29 cellular contexts compared by ENCODE assay signal in the genomic region with DNA sequence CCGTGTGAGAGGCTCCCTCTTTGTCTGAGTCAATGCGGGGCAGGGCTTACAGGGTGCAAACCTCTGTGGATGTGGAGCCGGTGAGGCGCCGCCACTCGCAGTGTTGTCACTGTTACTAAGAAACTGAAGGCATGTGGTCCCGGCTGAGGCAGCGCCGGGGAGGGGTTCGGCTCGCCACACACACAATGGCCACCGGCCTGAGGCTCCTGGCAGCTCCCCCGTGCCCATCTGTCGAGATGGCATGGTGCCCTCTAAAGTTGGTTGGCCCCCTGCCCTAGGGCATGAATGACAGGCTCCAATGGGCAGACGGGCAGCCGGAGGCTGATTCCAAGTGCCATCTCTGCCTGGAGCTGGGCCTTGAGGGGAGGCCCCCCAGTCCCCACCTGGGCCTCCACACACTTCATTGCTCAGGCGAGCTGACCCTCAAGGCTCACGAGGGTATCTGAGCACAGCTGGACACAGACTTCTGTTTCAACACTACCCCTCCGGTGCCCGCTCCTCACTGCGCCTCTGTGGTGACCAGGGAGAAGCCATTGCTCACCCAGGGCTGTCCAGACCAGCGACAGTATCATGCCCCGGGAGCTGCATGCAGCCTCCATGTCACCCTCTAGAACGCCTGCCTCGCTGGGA.
DNase-seq lines count a peak whose midpoint lies in the region; ATAC-seq, FAIRE-seq and TF ChIP-seq lines count a peak whose summit lies in the region.
"Had no signal": no experiment of that assay in that cellular context is flagged by ENCODE, and none has a peak within 500 bp of the region (broad histone marks: within the 10 kb centered on the region; RNA-seq: fewer than 3 reads in every experiment).

No MANE protein-coding gene starts in this region.

- FAIRE-seq in kidney (lab: Jason Lieb, UNC), result no peak
- FAIRE-seq: GM18507 had no signal

- no peaks in the 10 kb centered on the region for H3K27me3 ChIP-seq in psoas muscle (ENCODE audit: insufficient read depth in 3 of 3, low read length in 2 of 3)
- H3K27me3 ChIP-seq: right lobe of liver, testis, uterus had no signal

- H3K9me3 ChIP-seq in kidney (ENCODE audit: control insufficient read depth in 1 of 2, low read length in 2 of 2) (no peaks in the 10 kb centered on the region), psoas muscle (no peaks in the 10 kb centered on the region)
- H3K9me3 ChIP-seq: right lobe of liver, testis, uterus had no signal

- no peaks in the 10 kb centered on the region for H3K36me3 ChIP-seq in kidney (ENCODE audit: control insufficient read depth in 1 of 2, insufficient read depth in 2 of 2, low read length in 2 of 2)
- no peaks in the 10 kb centered on the region for H3K36me3 ChIP-seq in psoas muscle (ENCODE audit: insufficient read depth in 1 of 2, low read depth in 1 of 2)
- H3K36me3 ChIP-seq: right lobe of liver, uterus had no signal

- intact Hi-C loops in kidney (cut with DNase I), result no loop called here
- intact Hi-C loops in psoas muscle (cut with DNase I), result no loop called here

- ATAC-seq in psoas muscle (peak; percentile 89 to 94 (median 92)), GM18873 (IDR thresholded peaks at IDR 0.05; ENCODE audit: low FRiP score, unreplicated experiment) (no peak), HG02623 (IDR thresholded peaks at IDR 0.05; ENCODE audit: unreplicated experiment) (no peak)
- ATAC-seq: activated naive CD8-positive, alpha-beta T cell treated with anti-CD3 and anti-CD28 coated beads, Interleukin-2, amount 50 U/mL, for 24 hours; HCT116; Panc1; right lobe of liver had no signal

- H3K4me1 ChIP-seq in kidney (ENCODE audit: control insufficient read depth in 1 of 2, insufficient read depth in 1 of 2, low read depth in 1 of 2, low read length in 2 of 2) (no peaks in the 10 kb centered on the region), psoas muscle (peaks cover 14% of the 10 kb centered on the region)
- H3K4me1 ChIP-seq: parathyroid adenoma, right lobe of liver, testis, uterus had no signal

- H3K27ac ChIP-seq in kidney (ENCODE audit: low read depth in 2 of 2, low read length in 2 of 2) (no peak overlapping the region), psoas muscle (peak overlapping the region; percentile 32)
- H3K27ac ChIP-seq: HL-60, parathyroid adenoma, right lobe of liver, testis, uterus, VCaP had no signal

- H3K4me3 ChIP-seq in kidney (ENCODE audit: low read length in 2 of 2) (no peak overlapping the region), psoas muscle (no peak overlapping the region)
- H3K4me3 ChIP-seq: right lobe of liver, testis, uterus had no signal

- no peak overlapping the region for H3K9ac ChIP-seq in kidney (ENCODE audit: low read length in 2 of 2)
- H3K9ac ChIP-seq: parathyroid adenoma had no signal

- no peak for TF ChIP-seq CTCF in kidney (IDR thresholded peaks at IDR 0.05; ENCODE audit: borderline replicate concordance, extremely low read depth, insufficient read depth)
- no peak for TF ChIP-seq CTCF in psoas muscle (IDR thresholded peaks at IDR 0.05)

- peak in 10 of 14 donors; percentile 7 to 65 (median 26) for DNase-seq in C1 segment of cervical spinal cord (lab: John Stamatoyannopoulos, UW)
- peak; percentile 75 for DNase-seq in NCI-H69 (lab: John Stamatoyannopoulos, UW)
- peak; percentile 50 for DNase-seq in kidney
- DNase-seq in psoas muscle, result peak; percentile 70 to 92
- DNase-seq in NCI-H524 treated with DMSO at 0.1 percent for 48 hours (lab: John Stamatoyannopoulos, UW), result no peak
- no peak for DNase-seq in GM03348 (ENCODE audit: low spot score)
- DNase-seq: activated CD4-positive, alpha-beta T cell treated with anti-CD3 and anti-CD28 coated beads, Interleukin-2, amount 10 ng/mL, durations not matched to agents 24 days and 14 days; activated effector memory CD4-positive, alpha-beta T cell treated with anti-CD3 and anti-CD28 coated beads, Interleukin-2, amount 50 U/mL, for 16 hours; activated naive CD8-positive, alpha-beta T cell treated with anti-CD3 and anti-CD28 coated beads, Interleukin-2, amount 50 U/mL, for 24 hours; activated T-cell treated with anti-CD3 and anti-CD28 coated beads, Interleukin-2, amount 50 U/mL, for 1 hour; cerebellar nuclear complex; DMS79; islet precursor cell; NCI-H526 treated with DMSO at 0.1 percent for 48 hours; SHP77 treated with DMSO at 0.1 percent for 48 hours; stimulated activated naive CD4-positive, alpha-beta T cell treated with Interleukin-2 at 50 U/mL for 16 hours; SW 1271; T-helper 9 cell; testis; uterus had no signal

- WGBS in psoas muscle, 3 donors, result 31 to 58% (median 36%) methylated on average over 24 to 25 of the region's 25 CpGs

Comparison
In these comparisons a context has a peak if more than half of its experiments do, and no peak if none do; other contexts are left out.
1. DNase-seq: peak in C1 segment of cervical spinal cord (10 of 14), NCI-H69 (single experiment), kidney (single experiment) and psoas muscle (2 of 2); none in NCI-H524 treated with DMSO at 0.1 percent for 48 hours (single experiment) and GM03348 (single experiment).
2. ATAC-seq: peak in psoas muscle (4 of 4); none in GM18873 (single experiment) and HG02623 (single experiment).